ENCODE assay signal across 1 cellular context in genomic region chr9:120928720-120929389, GRCh38.
TF ChIP-seq lines count a peak whose summit lies in the region.

No MANE protein-coding gene starts in this region.

TF ChIP-seq in IMR-90, 13 proteins besides CTCF, POLR2A, EP300 and RAD21 (continued from another document):
- TF ChIP-seq ELK1 (IDR thresholded peaks at IDR 0.05; ENCODE audit: borderline replicate concordance, low read depth, low read length) (no peak), RFX5 (IDR thresholded peaks at IDR 0.05; ENCODE audit: low read depth, low read length) (no peak), MAFK (IDR thresholded peaks at IDR 0.05; ENCODE audit: low read depth, low read length) (no peak)
TF ChIP-seq in IMR-90: peak in this region for 0.
